In genomic region chr6:30066577-30067459, GRCh38 we compare ENCODE assay signal across 8 cellular contexts. TPM values are rescaled to one million over a fixed set of nuclear protein-coding genes. Genes with fewer than 3 reads are reported as not detected.
DNase-seq lines count a peak whose midpoint lies in the region; ATAC-seq and TF ChIP-seq lines count a peak whose summit lies in the region.

Gene PPP1R11 (plus strand): TSS chr6:30067198. CDS start chr6:30067411, 213 bp downstream.

- H3K27ac Mint-ChIP-seq in type B pancreatic cell, result peak within 1 kb of the TSS; percentile 98

- H3K4me1 ChIP-seq in heart left ventricle, result peaks cover 0 to 46% (median 30%) of the 10 kb centered on the region in 12 donors

- no peak for TF ChIP-seq CTCF in GM13976 (IDR thresholded peaks at IDR 0.05; ENCODE audit: borderline replicate concordance, control extremely low read depth, extremely low read depth, insufficient read depth, missing control alignments)
- TF ChIP-seq CTCF in heart left ventricle (IDR thresholded peaks at IDR 0.05), result peak in 1 of 12 donors; percentile 6
- TF ChIP-seq CTCF in type B pancreatic cell (conservative IDR thresholded peaks at IDR 0.05), result no peak

- H3K27me3 Mint-ChIP-seq in type B pancreatic cell, result peaks cover 38% of the 10 kb centered on the region

- H3K27ac ChIP-seq in heart left ventricle, result peak within 1 kb of the TSS; percentile 80 to 95 (median 91)

- H3K9me3 Mint-ChIP-seq in type B pancreatic cell, result peaks cover 3% of the 10 kb centered on the region

- H3K4me3 Mint-ChIP-seq in type B pancreatic cell, result peak within 1 kb of the TSS; percentile 95

- peaks cover 0 to 14% (median 8%) of the 10 kb centered on the region in 9 donors for H3K27me3 ChIP-seq in heart left ventricle

- peaks cover 0 to 35% (median 24%) of the 10 kb centered on the region in 9 donors for H3K36me3 ChIP-seq in heart left ventricle

- peak within 1 kb of the TSS; percentile 51 to 86 (median 74) for H3K4me3 ChIP-seq in heart left ventricle

- peak in 1 of 2 donors; percentile 78 for TF ChIP-seq POLR2A in heart left ventricle (IDR thresholded peaks at IDR 0.05)

- in situ Hi-C loops in GM13976 (cut with MboI; ENCODE audit: low sequenced_read_pairs, unreplicated experiment), result no loop called here

- H3K4me1 Mint-ChIP-seq in type B pancreatic cell (ENCODE audit: unreplicated experiment), result peaks cover 33% of the 10 kb centered on the region

- intact Hi-C loops in T-helper 1 cell treated with Interleukin-12 subunit alpha and Interleukin-12 subunit beta and Interleukin-4 antibody, amounts not matched to agents 30 ng/mL and 1 ng/mL, for 36 hours (cut with micrococcal nuclease), result loop anchor here (1.0 to 5.0 kb wide), 17 partner anchors 64 to 1335 kb away; partner anchors contain the start of genes ABCF1, GNL1, HLA-A and MICA
- intact Hi-C loops in heart left ventricle (cut with DNase I), result loop anchor here in 7 of 10 donors (2.0 to 10.0 kb wide), 4 partner anchors 34 to 258 kb away; partner anchors contain the start of gene TRIM39 (in 1 of the 7)

- DNase-seq in GM13976 (ENCODE audit: low spot score) (peak; percentile 93), NCI-H146 treated with DMSO at 0.1 percent for 48 hours (lab: John Stamatoyannopoulos, UW; ENCODE audit: unreplicated experiment) (peak; percentile 98), amniotic epithelial cell (ENCODE audit: low read depth) (peak; percentile 99), heart left ventricle (peak; percentile 98 to 99 (median 99)), pons (ENCODE audit: low spot score) (peak; percentile 100), type B pancreatic cell (ENCODE audit: extremely low spot score, unreplicated experiment) (peak; percentile 97)

- H3K9me3 ChIP-seq in heart left ventricle, result no peaks in the 10 kb centered on the region

- WGBS in heart left ventricle, 4 donors, result 0 to 1% (median 0%) methylated on average over 45 to 46 of the region's 46 CpGs

- peak; percentile 96 for ATAC-seq in HG02870 (IDR thresholded peaks at IDR 0.05; ENCODE audit: unreplicated experiment)
- peak; percentile 99 for ATAC-seq in heart left ventricle

- H3K36me3 Mint-ChIP-seq in type B pancreatic cell, result peaks cover 33% of the 10 kb centered on the region

RNA-seq across cellular contexts. Expression of gene PPP1R11, which starts in this region (rescaled TPM):
- total RNA-seq in T-helper 1 cell treated with Interleukin-12 subunit alpha and Interleukin-12 subunit beta and Interleukin-4 antibody, amounts not matched to agents 30 ng/mL and 1 ng/mL, for 36 hours, result 67.2 and 72.3 TPM in 2 replicates
- total RNA-seq in heart left ventricle (10 to 100 TPM; 41.6 to 64.7 (median 44.9) TPM), type B pancreatic cell (ENCODE audit: low replicate concordance) (40.0 and 48.6 TPM in 2 replicates)
- polyA plus RNA-seq in heart left ventricle, result 10 to 100 TPM; 38.7 to 90.3 TPM

Comparison
In these comparisons a context has a peak if more than half of its experiments do, and no peak if none do; other contexts are left out.
1. Peak in every context shown above with its lines: DNase-seq, ATAC-seq, H3K4me3 ChIP-seq and H3K27ac ChIP-seq.